In the genomic region with DNA sequence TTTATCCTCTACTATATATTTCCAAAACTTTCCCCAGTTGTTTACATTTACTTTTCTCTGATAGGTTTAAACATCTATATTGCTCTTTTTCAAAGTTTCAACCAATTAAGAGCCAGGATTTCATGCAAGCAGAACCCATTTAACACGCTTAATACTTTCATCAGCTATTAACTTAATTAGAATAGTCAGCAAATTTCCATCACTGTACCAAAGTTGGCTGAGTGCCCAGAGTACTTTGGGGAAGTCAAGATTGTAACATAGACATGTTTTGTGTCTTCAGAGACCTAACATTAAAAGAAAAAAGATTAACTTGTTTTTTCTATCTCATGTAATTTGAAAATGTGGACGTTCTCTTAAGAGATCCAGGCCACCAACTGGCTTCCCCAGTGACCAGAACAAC, we compare ENCODE assay signal across 1 cellular context.
TF ChIP-seq lines count a peak whose summit lies in the region.

No MANE protein-coding gene starts in this region.

TF ChIP-seq in HepG2, 621 proteins besides CTCF, POLR2A, EP300 and RAD21 (continued from another document):
- TF ChIP-seq, protein P1, sequence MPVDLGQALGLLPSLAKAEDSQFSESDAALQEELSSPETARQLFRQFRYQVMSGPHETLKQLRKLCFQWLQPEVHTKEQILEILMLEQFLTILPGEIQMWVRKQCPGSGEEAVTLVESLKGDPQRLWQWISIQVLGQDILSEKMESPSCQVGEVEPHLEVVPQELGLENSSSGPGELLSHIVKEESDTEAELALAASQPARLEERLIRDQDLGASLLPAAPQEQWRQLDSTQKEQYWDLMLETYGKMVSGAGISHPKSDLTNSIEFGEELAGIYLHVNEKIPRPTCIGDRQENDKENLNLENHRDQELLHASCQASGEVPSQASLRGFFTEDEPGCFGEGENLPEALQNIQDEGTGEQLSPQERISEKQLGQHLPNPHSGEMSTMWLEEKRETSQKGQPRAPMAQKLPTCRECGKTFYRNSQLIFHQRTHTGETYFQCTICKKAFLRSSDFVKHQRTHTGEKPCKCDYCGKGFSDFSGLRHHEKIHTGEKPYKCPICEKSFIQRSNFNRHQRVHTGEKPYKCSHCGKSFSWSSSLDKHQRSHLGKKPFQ (CRISPR knock-in tag; IDR thresholded peaks at IDR 0.05; ENCODE audit: insufficient replicate concordance) = no peak
- no peak for TF ChIP-seq BCL6 (CRISPR knock-in tag; IDR thresholded peaks at IDR 0.05)
- no peak for TF ChIP-seq CBX5 (CRISPR knock-in tag; IDR thresholded peaks at IDR 0.05; ENCODE audit: borderline replicate concordance)
- TF ChIP-seq SYNCRIP (IDR thresholded peaks at IDR 0.05; ENCODE audit: insufficient read depth, low read depth, low read length) = no peak
- TF ChIP-seq, protein P2, sequence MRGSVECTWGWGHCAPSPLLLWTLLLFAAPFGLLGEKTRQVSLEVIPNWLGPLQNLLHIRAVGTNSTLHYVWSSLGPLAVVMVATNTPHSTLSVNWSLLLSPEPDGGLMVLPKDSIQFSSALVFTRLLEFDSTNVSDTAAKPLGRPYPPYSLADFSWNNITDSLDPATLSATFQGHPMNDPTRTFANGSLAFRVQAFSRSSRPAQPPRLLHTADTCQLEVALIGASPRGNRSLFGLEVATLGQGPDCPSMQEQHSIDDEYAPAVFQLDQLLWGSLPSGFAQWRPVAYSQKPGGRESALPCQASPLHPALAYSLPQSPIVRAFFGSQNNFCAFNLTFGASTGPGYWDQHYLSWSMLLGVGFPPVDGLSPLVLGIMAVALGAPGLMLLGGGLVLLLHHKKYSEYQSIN (CRISPR knock-in tag; IDR thresholded peaks at IDR 0.05; ENCODE audit: borderline replicate concordance) = no peak
- TF ChIP-seq, protein P3, sequence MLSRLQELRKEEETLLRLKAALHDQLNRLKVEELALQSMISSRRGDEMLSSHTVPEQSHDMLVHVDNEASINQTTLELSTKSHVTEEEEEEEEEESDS (CRISPR knock-in tag; IDR thresholded peaks at IDR 0.05; ENCODE audit: borderline replicate concordance) = no peak
- no peak for TF ChIP-seq NFKB2 (CRISPR knock-in tag; IDR thresholded peaks at IDR 0.05; ENCODE audit: borderline replicate concordance)
- peak; percentile 77 for TF ChIP-seq MAFF (IDR thresholded peaks at IDR 0.05; ENCODE audit: low read depth, low read length)
TF ChIP-seq in HepG2: peak in this region for 2.
